Comparison of ENCODE assay signal across 10 cellular contexts in genomic region chr17:75722076-75722475, GRCh38. TPM values are rescaled to one million over a fixed set of nuclear protein-coding genes. Genes with fewer than 3 reads are reported as not detected.
DNase-seq lines count a peak whose midpoint lies in the region; ATAC-seq and TF ChIP-seq lines count a peak whose summit lies in the region.
"Had no signal": no experiment of that assay in that cellular context is flagged by ENCODE, and none has a peak within 500 bp of the region (broad histone marks: within the 10 kb centered on the region; RNA-seq: fewer than 3 reads in every experiment).

No MANE protein-coding gene starts in this region.

- H3K27ac Mint-ChIP-seq in Calu3 (ENCODE audit: unreplicated experiment), result peak overlapping the region; percentile 93
- no peak overlapping the region for H3K27ac Mint-ChIP-seq in WTC11

- DNase-seq in Calu3 (peak; percentile 70), WTC11 (ENCODE audit: low spot score) (no peak), left ventricle myocardium superior (no peak), psoas muscle (no peak), GM13976 (ENCODE audit: low spot score) (no peak), amniotic stem cell (lab: John Stamatoyannopoulos, UW) (no peak), DMS153 treated with DMSO at 0.1 percent for 48 hours (lab: John Stamatoyannopoulos, UW; ENCODE audit: unreplicated experiment) (no peak)
- DNase-seq: activated effector memory CD4-positive, alpha-beta T cell treated with anti-CD3 and anti-CD28 coated beads, Interleukin-2, amount 50 U/mL, for 16 hours; midbrain had no signal

- POLR2A ChIA-PET in WTC11 (lab: Charles Lee), result interaction anchor here (1.2 to 1.9 kb wide), 2 partner anchors 31 to 58 kb away, joined by 3 to 5 read pairs; a partner anchor contains a TSS

- ATAC-seq in WTC11 (no peak), left ventricle myocardium superior (peak; percentile 40), psoas muscle (no peak), HG03342 (IDR thresholded peaks at IDR 0.05; ENCODE audit: unreplicated experiment) (no peak)

- H3K36me3 Mint-ChIP-seq in Calu3 (ENCODE audit: insufficient read depth, unreplicated experiment) (peaks cover 59% of the 10 kb centered on the region), WTC11 (no peaks in the 10 kb centered on the region)

- H3K4me3 Mint-ChIP-seq in Calu3 (ENCODE audit: low read depth, unreplicated experiment) (peak overlapping the region; percentile 99), WTC11 (peak overlapping the region; percentile 63)

- H3K27me3 Mint-ChIP-seq in Calu3 (ENCODE audit: unreplicated experiment) (no peaks in the 10 kb centered on the region), WTC11 (ENCODE audit: low read depth) (peaks cover 22% of the 10 kb centered on the region)

- 84 to 89% (median 89%) methylated on average over 5 of the region's 5 CpGs for WGBS in psoas muscle, 3 donors

- no peak overlapping the region for H3K27ac ChIP-seq in psoas muscle

- intact Hi-C loops in Calu3 (cut with micrococcal nuclease; ENCODE audit: unreplicated experiment) (loop anchor here (5.0 kb wide), 1 partner anchor 45 kb away; no protein-coding TSS in a partner anchor), left ventricle myocardium superior (cut with micrococcal nuclease) (no loop called here), psoas muscle (cut with DNase I) (no loop called here)

- H3K36me3 ChIP-seq in psoas muscle (ENCODE audit: insufficient read depth in 1 of 2, low read depth in 1 of 2), result no peaks in the 10 kb centered on the region

- no TSS peak for BruUV-seq in Calu3 (replicated peaks; lab: Mats Ljungman, UMichigan)

- H3K9me3 ChIP-seq in psoas muscle, result no peaks in the 10 kb centered on the region

- H3K9me3 Mint-ChIP-seq in Calu3 (ENCODE audit: low read depth, unreplicated experiment), result no peaks in the 10 kb centered on the region
- H3K9me3 Mint-ChIP-seq in WTC11, result no peaks in the 10 kb centered on the region

- peaks cover 23% of the 10 kb centered on the region for H3K4me1 Mint-ChIP-seq in Calu3 (ENCODE audit: low read depth, unreplicated experiment)
- peaks cover 7% of the 10 kb centered on the region for H3K4me1 Mint-ChIP-seq in WTC11

- in situ Hi-C loops in GM13976 (cut with MboI; ENCODE audit: low sequenced_read_pairs, unreplicated experiment), result no loop called here

- H3K4me1 ChIP-seq in psoas muscle, result peaks cover 5% of the 10 kb centered on the region

- TF ChIP-seq CTCF in Calu3 (IDR thresholded peaks at IDR 0.05; ENCODE audit: unreplicated experiment) (no peak), WTC11 (IDR thresholded peaks at IDR 0.05) (no peak), psoas muscle (IDR thresholded peaks at IDR 0.05) (no peak), GM13976 (IDR thresholded peaks at IDR 0.05; ENCODE audit: borderline replicate concordance, control extremely low read depth, extremely low read depth, insufficient read depth, missing control alignments) (no peak)

- peaks cover 0 to 31% (median 11%) of the 10 kb centered on the region in 3 donors for H3K27me3 ChIP-seq in psoas muscle (ENCODE audit: insufficient read depth in 3 of 3, low read length in 2 of 3)

- peak overlapping the region; percentile 61 for H3K4me3 ChIP-seq in psoas muscle

- CTCF ChIA-PET in Calu3 (lab: Charles Lee) (interaction anchor here (1.1 to 3.0 kb wide), 5 partner anchors 16 to 88 kb away, joined by 3 to 17 read pairs (median 13); partner anchors contain the start of gene SMIM5), WTC11 (lab: Charles Lee) (interaction anchor here (0.9 to 4.9 kb wide), 7 partner anchors 8 to 89 kb away, joined by 3 to 87 read pairs (median 17); partner anchors contain the start of gene SMIM5)

TF ChIP-seq in WTC11, 78 proteins besides CTCF, POLR2A, EP300 and RAD21:
- TF ChIP-seq, protein P1, sequence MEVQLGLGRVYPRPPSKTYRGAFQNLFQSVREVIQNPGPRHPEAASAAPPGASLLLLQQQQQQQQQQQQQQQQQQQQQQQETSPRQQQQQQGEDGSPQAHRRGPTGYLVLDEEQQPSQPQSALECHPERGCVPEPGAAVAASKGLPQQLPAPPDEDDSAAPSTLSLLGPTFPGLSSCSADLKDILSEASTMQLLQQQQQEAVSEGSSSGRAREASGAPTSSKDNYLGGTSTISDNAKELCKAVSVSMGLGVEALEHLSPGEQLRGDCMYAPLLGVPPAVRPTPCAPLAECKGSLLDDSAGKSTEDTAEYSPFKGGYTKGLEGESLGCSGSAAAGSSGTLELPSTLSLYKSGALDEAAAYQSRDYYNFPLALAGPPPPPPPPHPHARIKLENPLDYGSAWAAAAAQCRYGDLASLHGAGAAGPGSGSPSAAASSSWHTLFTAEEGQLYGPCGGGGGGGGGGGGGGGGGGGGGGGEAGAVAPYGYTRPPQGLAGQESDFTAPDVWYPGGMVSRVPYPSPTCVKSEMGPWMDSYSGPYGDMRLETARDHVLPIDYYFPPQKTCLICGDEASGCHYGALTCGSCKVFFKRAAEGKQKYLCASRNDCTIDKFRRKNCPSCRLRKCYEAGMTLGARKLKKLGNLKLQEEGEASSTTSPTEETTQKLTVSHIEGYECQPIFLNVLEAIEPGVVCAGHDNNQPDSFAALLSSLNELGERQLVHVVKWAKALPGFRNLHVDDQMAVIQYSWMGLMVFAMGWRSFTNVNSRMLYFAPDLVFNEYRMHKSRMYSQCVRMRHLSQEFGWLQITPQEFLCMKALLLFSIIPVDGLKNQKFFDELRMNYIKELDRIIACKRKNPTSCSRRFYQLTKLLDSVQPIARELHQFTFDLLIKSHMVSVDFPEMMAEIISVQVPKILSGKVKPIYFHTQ (CRISPR knock-in tag; IDR thresholded peaks at IDR 0.05), result no peak
- TF ChIP-seq, protein P2, sequence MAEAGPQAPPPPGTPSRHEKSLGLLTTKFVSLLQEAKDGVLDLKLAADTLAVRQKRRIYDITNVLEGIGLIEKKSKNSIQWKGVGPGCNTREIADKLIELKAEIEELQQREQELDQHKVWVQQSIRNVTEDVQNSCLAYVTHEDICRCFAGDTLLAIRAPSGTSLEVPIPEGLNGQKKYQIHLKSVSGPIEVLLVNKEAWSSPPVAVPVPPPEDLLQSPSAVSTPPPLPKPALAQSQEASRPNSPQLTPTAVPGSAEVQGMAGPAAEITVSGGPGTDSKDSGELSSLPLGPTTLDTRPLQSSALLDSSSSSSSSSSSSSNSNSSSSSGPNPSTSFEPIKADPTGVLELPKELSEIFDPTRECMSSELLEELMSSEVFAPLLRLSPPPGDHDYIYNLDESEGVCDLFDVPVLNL (CRISPR knock-in tag; IDR thresholded peaks at IDR 0.05; ENCODE audit: borderline replicate concordance, low read depth), result no peak
- no peak for TF ChIP-seq SMAD4 (CRISPR knock-in tag; IDR thresholded peaks at IDR 0.05)

RNA-seq across cellular contexts. Expression of gene ITGB4, which starts 0.8 kb away (rescaled TPM):
- 253 and 301 TPM in 2 replicates for total RNA-seq in Calu3 (2022)
- total RNA-seq in WTC11 (2021), result 9.5 to 11.2 TPM (median 10.6 TPM) in 3 replicates
- 8.8 TPM for total RNA-seq in left ventricle myocardium superior
- total RNA-seq in psoas muscle, result 1 to 10 TPM; 1.3 to 5.7 (median 3.9) TPM
- 1 to 10 TPM; 1.5 to 2.1 (median 1.6) TPM for polyA plus RNA-seq in psoas muscle

RNA-seq across cellular contexts. Expression of gene GALK1, which starts 42.9 kb away (rescaled TPM):
- 20.4 and 20.5 TPM in 2 replicates for total RNA-seq in Calu3 (2022)
- total RNA-seq in WTC11 (2021), result 42.2 to 49.9 TPM (median 49.4 TPM) in 3 replicates
- 20.2 TPM for total RNA-seq in left ventricle myocardium superior
- 10 to 100 TPM in 1 of 4 donors, 1 to 10 TPM in 3; 7.1 to 13.2 (median 9.4) TPM for total RNA-seq in psoas muscle
- 10 to 100 TPM in 2 of 3 donors, 1 to 10 TPM in 1; 8.3 to 12.8 (median 11.0) TPM for polyA plus RNA-seq in psoas muscle

RNA-seq across cellular contexts. Expression of gene SAP30BP, which starts 54.9 kb away (rescaled TPM):
- total RNA-seq in Calu3 (2022), result 96.4 and 98.4 TPM in 2 replicates
- total RNA-seq in WTC11 (2021), result 67.5 to 86.8 TPM (median 72.0 TPM) in 3 replicates
- total RNA-seq in left ventricle myocardium superior, result 47.8 TPM
- 10 to 100 TPM; 40.9 to 68.5 (median 46.7) TPM for total RNA-seq in psoas muscle
- 100 to 1,000 TPM in 1 of 3 donors, 10 to 100 TPM in 2; 71.9 to 123 (median 79.4) TPM for polyA plus RNA-seq in psoas muscle

RNA-seq across cellular contexts. Expression of gene RECQL5, which starts 55.1 kb away (rescaled TPM):
- total RNA-seq in Calu3 (2022) (71.3 and 87.3 TPM in 2 replicates), WTC11 (2021) (48.9 to 53.1 TPM (median 51.0 TPM) in 3 replicates), left ventricle myocardium superior (14.3 TPM), psoas muscle (10 to 100 TPM in 2 of 4 donors, 1 to 10 TPM in 2; 6.8 to 15.5 (median 9.6) TPM)
- 10 to 100 TPM in 1 of 3 donors, 1 to 10 TPM in 2; 5.7 to 16.0 (median 7.8) TPM for polyA plus RNA-seq in psoas muscle

Comparison
In these comparisons a context has a peak if more than half of its experiments do, and no peak if none do; other contexts are left out.
1. RNA of gene ITGB4, which starts 0.8 kb away (total RNA-seq): 253 to 301 TPM in Calu3; 9.5 to 11.2 TPM in WTC11, 8.8 TPM in left ventricle myocardium superior (single experiment) and 1.3 to 5.7 TPM in psoas muscle; every median in the first group is over 10 times any median in the second.